Comparison of ENCODE assay signal across 8 cellular contexts in genomic region chr10:11472158-11472753, GRCh38.
DNase-seq lines count a peak whose midpoint lies in the region; ATAC-seq and TF ChIP-seq lines count a peak whose summit lies in the region.

No MANE protein-coding gene starts in this region.

- no peaks in the 10 kb centered on the region for H3K27me3 ChIP-seq in NT2/D1 (ENCODE audit: insufficient read depth, insufficient read length)
- H3K27me3 ChIP-seq in stomach, result no peaks in the 10 kb centered on the region

- H3K36me3 Mint-ChIP-seq in neural crest cell (ENCODE audit: low read depth), result peaks cover 5% of the 10 kb centered on the region

- H3K27me3 Mint-ChIP-seq in neural crest cell (ENCODE audit: low read depth), result no peaks in the 10 kb centered on the region

- H3K27ac ChIP-seq in stomach, result no peak overlapping the region

- POLR2A ChIA-PET in AG04449 (lab: Yijun Ruan, JAX), result no interaction called here

- H3K9me3 ChIP-seq in NT2/D1 (ENCODE audit: insufficient read depth, low read length), result no peaks in the 10 kb centered on the region
- no peaks in the 10 kb centered on the region for H3K9me3 ChIP-seq in stomach

- peaks cover 2% of the 10 kb centered on the region for H3K4me1 ChIP-seq in NT2/D1 (ENCODE audit: insufficient read depth, insufficient read length)
- peaks cover 0 to 7% (median 2%) of the 10 kb centered on the region in 4 donors for H3K4me1 ChIP-seq in stomach

- H3K9ac ChIP-seq in NT2/D1 (ENCODE audit: insufficient read length, low read depth), result no peak overlapping the region

- TF ChIP-seq CTCF in AG04449 (IDR thresholded peaks at IDR 0.05; ENCODE audit: insufficient read depth, low read length, missing control alignments) (peak; percentile 78), neural crest cell (conservative IDR thresholded peaks at IDR 0.05) (peak; percentile 93), stomach (IDR thresholded peaks at IDR 0.05) (peak in 5 of 7 experiments; percentile 58 to 77 (median 60))

- no peak overlapping the region for H3K4me3 Mint-ChIP-seq in neural crest cell

- CTCF ChIA-PET in AG04449 (lab: Yijun Ruan, JAX), result interaction anchor here (1.0 to 1.6 kb wide), 3 partner anchors 10 to 1864 kb away, joined by 3 to 5 read pairs (median 4); no protein-coding TSS in a partner anchor

- ATAC-seq in GM18511 (IDR thresholded peaks at IDR 0.05; ENCODE audit: unreplicated experiment) (peak; percentile 86), HG03175 (IDR thresholded peaks at IDR 0.05; ENCODE audit: unreplicated experiment) (peak; percentile 86)

- H3K4me1 Mint-ChIP-seq in neural crest cell, result peaks cover 30% of the 10 kb centered on the region

- H3K9me3 Mint-ChIP-seq in neural crest cell, result no peaks in the 10 kb centered on the region

- TF ChIP-seq POLR2A in stomach (IDR thresholded peaks at IDR 0.05), result no peak

- H3K36me3 ChIP-seq in NT2/D1 (ENCODE audit: insufficient read depth, insufficient read length, low read length) (no peaks in the 10 kb centered on the region), stomach (peaks cover 0 to 12% (median 3%) of the 10 kb centered on the region in 4 donors)

- H3K27ac Mint-ChIP-seq in neural crest cell (ENCODE audit: unreplicated experiment), result no peak overlapping the region

- intact Hi-C loops in stomach (cut with DNase I; ENCODE audit: low total_unique reads), result no loop called here

- WGBS in stomach, 5 donors, result 58 to 80% (median 69%) methylated on average over 8 of the region's 8 CpGs

- DNase-seq in AG04449 (ENCODE audit: low read depth, low spot score), result no peak
- DNase-seq in NT2/D1 (ENCODE audit: low read depth, low spot score), result peak; percentile 58
- DNase-seq in activated T-cell treated with anti-CD3 and anti-CD28 coated beads for 24 hours (ENCODE audit: low read depth), result peak; percentile 69
- peak; percentile 30 for DNase-seq in fibroblast of gingiva (ENCODE audit: low read depth)
- DNase-seq in neural crest cell (ENCODE audit: low read depth, low spot score), result peak; percentile 74
- peak; percentile 65 for DNase-seq in stomach

- TF ChIP-seq EP300 in stomach (IDR thresholded peaks at IDR 0.05), result no peak

- H3K4me3 ChIP-seq in AG04449 (ENCODE audit: low read depth, low read length) (no peak overlapping the region), NT2/D1 (ENCODE audit: insufficient read length, low read depth) (no peak overlapping the region), stomach (no peak overlapping the region)
